In the genomic region with DNA sequence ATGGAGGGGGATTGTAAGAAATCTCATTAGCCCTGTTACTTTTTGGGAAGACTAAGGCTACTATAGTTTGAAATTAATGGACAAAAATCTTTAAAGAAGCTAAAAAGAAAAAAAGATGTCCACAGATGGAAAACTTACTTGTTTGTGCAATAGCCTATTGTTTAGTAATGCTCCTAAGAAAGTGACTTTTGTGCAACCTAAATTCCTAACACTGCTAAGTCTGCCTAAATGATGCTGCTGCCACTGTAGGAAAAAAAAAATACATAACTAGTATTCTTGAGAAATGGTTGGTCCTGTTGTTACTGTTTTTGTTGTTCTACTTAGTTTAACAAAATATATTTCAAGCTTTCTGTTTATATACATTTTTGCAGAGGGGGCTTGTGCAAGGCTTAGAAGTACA, we compare ENCODE assay signal across 21 cellular contexts.
"Had no signal": no experiment of that assay in that cellular context is flagged by ENCODE, and none has a peak within 500 bp of the region (broad histone marks: within the 10 kb centered on the region; RNA-seq: fewer than 3 reads in every experiment).

No MANE protein-coding gene starts in this region.

- H3K4me1 ChIP-seq: testis, thyroid gland had no signal

- H3K27ac ChIP-seq: left ventricle myocardium inferior, ovary, right atrium auricular region, right lobe of liver, stomach, testis, thyroid gland, transverse colon, upper lobe of left lung, vagina had no signal

- H3K27me3 ChIP-seq: ovary, right atrium auricular region, right lobe of liver, stomach, testis, thyroid gland, transverse colon, upper lobe of left lung, vagina had no signal

- H3K4me3 ChIP-seq: left ventricle myocardium inferior, lung, mucosa of descending colon, ovary, right atrium auricular region, right lobe of liver, smooth muscle cell, stomach, testis, thyroid gland, transverse colon, upper lobe of left lung, vagina had no signal

- DNase-seq: islet precursor cell; left ventricle myocardium inferior; midbrain; mucosa of descending colon; naive thymus-derived CD4-positive, alpha-beta T cell; ovary; right lobe of liver; stimulated activated CD4-positive, alpha-beta T cell treated with anti-CD3 and anti-CD28 coated beads, Interleukin-1b, Interleukin-23, amount 100 ng/mL, for 48 hours; stimulated activated CD4-positive, alpha-beta T cell treated with anti-CD3 and anti-CD28 coated beads, Interleukin-2, amount 100 ng/mL, for 48 hours; stimulated activated CD4-positive, alpha-beta T cell treated with anti-CD3 and anti-CD28 coated beads, Interleukin-4, amount 100 ng/mL, for 4 hours; stimulated activated CD8-positive, alpha-beta memory T cell treated with anti-CD3 and anti-CD28 coated beads, Interleukin-4, amount 100 ng/mL, for 48 hours; stimulated activated naive CD8-positive, alpha-beta T cell treated with anti-CD3 and anti-CD28 coated beads, Interleukin-15, Interleukin-2, amounts not matched to agents 100 U/mL and 50 U/mL, for 24 hours; stomach; testis; thyroid gland; transverse colon; upper lobe of left lung had no signal

- H3K36me3 ChIP-seq: left ventricle myocardium inferior, ovary, right atrium auricular region, right lobe of liver, stomach, thyroid gland, transverse colon, upper lobe of left lung, vagina had no signal

- H3K9me3 ChIP-seq: left ventricle myocardium inferior, mucosa of descending colon, ovary, right atrium auricular region, right lobe of liver, stomach, testis, thyroid gland, transverse colon, upper lobe of left lung, vagina had no signal

- H3K4me2 ChIP-seq: smooth muscle cell had no signal
